16 cellular contexts compared by ENCODE assay signal in genomic region chr3:38473229-38473628, GRCh38. TPM values are rescaled to one million over a fixed set of nuclear protein-coding genes. Genes with fewer than 3 reads are reported as not detected.
A peak's percentile ranks its signal among the peaks of the same experiment; 100 is the strongest.
DNase-seq lines count a peak whose midpoint lies in the region; ATAC-seq and TF ChIP-seq lines count a peak whose summit lies in the region.
"Had no signal": no experiment of that assay in that cellular context is flagged by ENCODE, and none has a peak within 500 bp of the region (broad histone marks: within the 10 kb centered on the region; RNA-seq: fewer than 3 reads in every experiment).

No MANE protein-coding gene starts in this region.

- H3K9ac ChIP-seq in mesenchymal stem cell (ENCODE audit: low read length) (no peak overlapping the region), colonic mucosa (ENCODE audit: low read depth in 2 of 2, low read length in 2 of 2) (no peak overlapping the region)

- intact Hi-C loops in CD4-positive, alpha-beta T cell (cut with DNase I, micrococcal nuclease), result no loop called here
- intact Hi-C loops in colonic mucosa (cut with DNase I), result no loop called here

- H3K18ac ChIP-seq in mesenchymal stem cell (ENCODE audit: low read depth in 1 of 2, low read length in 2 of 2), result no peak overlapping the region

- peaks cover 15% of the 10 kb centered on the region for H3K9me3 ChIP-seq in CD4-positive, alpha-beta T cell (ENCODE audit: control insufficient read depth, low read length)
- H3K9me3 ChIP-seq in mesenchymal stem cell (ENCODE audit: control insufficient read depth, low read length), result peaks cover 22% of the 10 kb centered on the region
- H3K9me3 ChIP-seq in colonic mucosa, result no peaks in the 10 kb centered on the region

- H3K4me1 ChIP-seq in mesenchymal stem cell (ENCODE audit: control insufficient read depth, insufficient read depth, low read depth, low read length), result peaks cover 9% of the 10 kb centered on the region
- no peaks in the 10 kb centered on the region for H3K4me1 ChIP-seq in colonic mucosa
- H3K4me1 ChIP-seq: uterus had no signal

- no peak overlapping the region for H3K27ac ChIP-seq in CD4-positive, alpha-beta T cell (ENCODE audit: low read depth, low read length)
- H3K27ac ChIP-seq in mesenchymal stem cell (ENCODE audit: low read length, poor library complexity, severe bottlenecking), result no peak overlapping the region
- no peak overlapping the region for H3K27ac ChIP-seq in colonic mucosa
- H3K27ac ChIP-seq: breast epithelium, uterus had no signal

- H3K27ac Mint-ChIP-seq in CD4-positive, alpha-beta T cell, result peak overlapping the region; percentile 49
- H3K27ac Mint-ChIP-seq: activated naive CD8-positive, alpha-beta T cell treated with anti-CD3 and anti-CD28 coated beads for 36 hours; activated T-cell treated with anti-CD3 and anti-CD28 coated beads, Interleukin-2, amount 50 U/mL, for 72 hours had no signal

- peaks cover 9% of the 10 kb centered on the region for H3K36me3 Mint-ChIP-seq in CD4-positive, alpha-beta T cell (ENCODE audit: low read depth)

- H4K8ac ChIP-seq in mesenchymal stem cell (ENCODE audit: low read length), result no peak overlapping the region

- H2BK12ac ChIP-seq in mesenchymal stem cell (ENCODE audit: low read length in 2 of 2), result no peak overlapping the region

- H4K91ac ChIP-seq in mesenchymal stem cell (ENCODE audit: low read length), result no peak overlapping the region

- no peaks in the 10 kb centered on the region for H3K27me3 ChIP-seq in CD4-positive, alpha-beta T cell (ENCODE audit: control insufficient read depth, insufficient read depth, low read length)
- H3K27me3 ChIP-seq in mesenchymal stem cell (ENCODE audit: control insufficient read depth in 1 of 2, insufficient read depth in 1 of 2, low read length in 2 of 2) (no peaks in the 10 kb centered on the region), colonic mucosa (no peaks in the 10 kb centered on the region)
- H3K27me3 ChIP-seq: breast epithelium, uterus had no signal

- no peak overlapping the region for H3K23ac ChIP-seq in mesenchymal stem cell (ENCODE audit: low read length in 2 of 2)

- POLR2A ChIA-PET in CD4-positive, alpha-beta T cell (lab: Charles Lee), result no interaction called here

- DNase-seq in CD4-positive, alpha-beta T cell, result no peak
- DNase-seq in EH (ENCODE audit: low read depth) (peak; percentile 19), SHP77 (lab: John Stamatoyannopoulos, UW) (peak; percentile 44 to 54), mesenchymal stem cell (peak; percentile 10), activated gamma-delta T cell treated with Interleukin-2 at 50 U/mL for 16 hours (no peak), colonic mucosa (no peak)
- DNase-seq: activated naive CD8-positive, alpha-beta T cell treated with anti-CD3 and anti-CD28 coated beads for 36 hours; activated T-cell treated with anti-CD3 and anti-CD28 coated beads, Interleukin-2, amount 50 U/mL, for 72 hours; glutamatergic neuron; NCI-H1092 treated with DMSO at 0.1 percent for 48 hours; NCI-H2227 treated with DMSO at 0.1 percent for 48 hours; occipital lobe; T-helper 1 cell; uterus had no signal

- no peak overlapping the region for H2AFZ ChIP-seq in mesenchymal stem cell (ENCODE audit: low read depth, low read length)

- H3K4ac ChIP-seq in mesenchymal stem cell (ENCODE audit: low read depth in 1 of 2, low read length in 2 of 2), result no peak overlapping the region

- no peak overlapping the region for H3K14ac ChIP-seq in mesenchymal stem cell (ENCODE audit: low read length in 2 of 2)

- H3K4me1 Mint-ChIP-seq in CD4-positive, alpha-beta T cell (ENCODE audit: low read depth), result peaks cover 28% of the 10 kb centered on the region

- H3K4me3 ChIP-seq in mesenchymal stem cell (ENCODE audit: insufficient read depth in 1 of 2, low read depth in 1 of 2, low read length in 2 of 2), result no peak overlapping the region
- no peak overlapping the region for H3K4me3 ChIP-seq in colonic mucosa
- H3K4me3 ChIP-seq: breast epithelium, uterus had no signal

- CTCF ChIA-PET in CD4-positive, alpha-beta T cell (lab: Charles Lee), result no interaction called here

- H3K9me3 Mint-ChIP-seq in CD4-positive, alpha-beta T cell, result peaks cover 2% of the 10 kb centered on the region

- WGBS in mesenchymal stem cell, result 97% methylated on average over 2 of the region's 2 CpGs

- ATAC-seq in CD4-positive, alpha-beta T cell (ENCODE audit: poor library complexity), result no peak
- ATAC-seq in HG03025 (IDR thresholded peaks at IDR 0.05; ENCODE audit: low FRiP score, unreplicated experiment), result no peak
- ATAC-seq: activated T-cell treated with anti-CD3 and anti-CD28 coated beads, Interleukin-2, amount 50 U/mL, for 72 hours had no signal

- H3K36me3 ChIP-seq in mesenchymal stem cell (ENCODE audit: control insufficient read depth in 1 of 2, insufficient read depth in 2 of 2, low read depth in 1 of 2, low read length in 2 of 2) (peaks cover 0 to 10% of the 10 kb centered on the region in 2 experiments), colonic mucosa (no peaks in the 10 kb centered on the region)
- H3K36me3 ChIP-seq: breast epithelium, uterus had no signal

- no peak overlapping the region for H2BK5ac ChIP-seq in mesenchymal stem cell (ENCODE audit: low read depth, low read length, poor library complexity, severe bottlenecking)

- H2AK5ac ChIP-seq in mesenchymal stem cell (ENCODE audit: low read length, severe bottlenecking), result no peak overlapping the region

- no peak overlapping the region for H2BK15ac ChIP-seq in mesenchymal stem cell (ENCODE audit: low read depth, poor library complexity, severe bottlenecking)

- no peaks in the 10 kb centered on the region for H3K27me3 Mint-ChIP-seq in CD4-positive, alpha-beta T cell
- H3K27me3 Mint-ChIP-seq: activated naive CD8-positive, alpha-beta T cell treated with anti-CD3 and anti-CD28 coated beads for 36 hours had no signal

- H2BK120ac ChIP-seq in mesenchymal stem cell (ENCODE audit: low read depth, low read length), result no peak overlapping the region

- H3K4me3 Mint-ChIP-seq in CD4-positive, alpha-beta T cell, result no peak overlapping the region
- H3K4me3 Mint-ChIP-seq: activated naive CD8-positive, alpha-beta T cell treated with anti-CD3 and anti-CD28 coated beads for 36 hours; activated T-cell treated with anti-CD3 and anti-CD28 coated beads, Interleukin-2, amount 50 U/mL, for 72 hours had no signal

- no peak overlapping the region for H3K4me2 ChIP-seq in mesenchymal stem cell (ENCODE audit: low read length, poor library complexity, severe bottlenecking)

- peaks cover 59% of the 10 kb centered on the region for H3K79me1 ChIP-seq in mesenchymal stem cell (replicated peaks; ENCODE audit: low read length, poor library complexity, severe bottlenecking)

- TF ChIP-seq CTCF in CD4-positive, alpha-beta T cell (IDR thresholded peaks at IDR 0.05), result no peak
- no peak for TF ChIP-seq CTCF in colonic mucosa (IDR thresholded peaks at IDR 0.05)

RNA-seq across cellular contexts. Expression of gene ACVR2B, which starts 19.5 kb away (rescaled TPM):
- total RNA-seq in CD4-positive, alpha-beta T cell, result 1 to 10 TPM; 3.6 to 4.3 TPM
- polyA plus RNA-seq in mesenchymal stem cell (2013, experiment 1 of 2), result 1.2 TPM
- polyA plus RNA-seq in mesenchymal stem cell (2013, experiment 2 of 2), result 1.1 TPM
- 1 to 10 TPM; 5.4 to 6.4 TPM for total RNA-seq in colonic mucosa

RNA-seq across cellular contexts. Expression of gene EXOG, which starts 22.9 kb away (rescaled TPM):
- total RNA-seq in CD4-positive, alpha-beta T cell, result 10 to 100 TPM; 13.7 to 16.0 TPM
- polyA plus RNA-seq in mesenchymal stem cell (2013, experiment 1 of 2), result 8.5 TPM
- 7.9 TPM for polyA plus RNA-seq in mesenchymal stem cell (2013, experiment 2 of 2)
- 10 to 100 TPM in 1 of 2 donors, 1 to 10 TPM in 1; 6.1 to 12.0 TPM for total RNA-seq in colonic mucosa

Comparison
In these comparisons a context has a peak if more than half of its experiments do, and no peak if none do; other contexts are left out.
1. DNase-seq: peak in EH (single experiment), SHP77 (2 of 2) and mesenchymal stem cell (single experiment); none in CD4-positive, alpha-beta T cell (0 of 10), activated gamma-delta T cell treated with Interleukin-2 at 50 U/mL for 16 hours (single experiment) and colonic mucosa (single experiment).